Comparison of ENCODE assay signal across 9 cellular contexts in the genomic region with DNA sequence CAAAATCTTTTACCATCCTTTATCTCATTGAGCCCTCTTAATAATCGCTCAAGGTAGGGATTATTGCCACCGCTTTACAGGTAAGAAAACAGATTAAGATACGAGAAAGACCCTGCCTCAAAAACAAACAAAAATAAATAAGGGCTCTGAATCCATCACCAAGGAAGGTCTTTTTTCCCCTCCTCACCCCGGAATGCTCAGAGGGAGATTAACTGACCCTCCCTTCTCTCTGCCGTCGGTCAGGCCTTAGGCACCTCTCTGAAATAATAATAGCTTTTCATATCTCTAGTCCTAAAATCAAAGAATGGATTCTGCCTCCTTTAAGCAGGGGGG. TPM values are rescaled to one million over a fixed set of nuclear protein-coding genes. Genes with fewer than 3 reads are reported as not detected.
A peak's percentile ranks its signal among the peaks of the same experiment; 100 is the strongest.
DNase-seq lines count a peak whose midpoint lies in the region; TF ChIP-seq lines count a peak whose summit lies in the region.
"Had no signal": no experiment of that assay in that cellular context is flagged by ENCODE, and none has a peak within 500 bp of the region (broad histone marks: within the 10 kb centered on the region; RNA-seq: fewer than 3 reads in every experiment).

No MANE protein-coding gene starts in this region.

- H3K4me3 Mint-ChIP-seq in neural crest cell: peak overlapping the region; percentile 94

- in situ Hi-C loops in GM13977 (cut with MboI; ENCODE audit: low pct_unique_long_range_greater_than_20kb, low sequenced_read_pairs, unreplicated experiment): no loop called here

- H3K9me3 ChIP-seq in BLaER1: no peaks in the 10 kb centered on the region
- H3K9me3 ChIP-seq in effector memory CD4-positive, alpha-beta T cell (ENCODE audit: control insufficient read depth, low read length): no peaks in the 10 kb centered on the region

- peak overlapping the region; percentile 74 for H3K27ac ChIP-seq in BLaER1
- H3K27ac ChIP-seq in effector memory CD4-positive, alpha-beta T cell (ENCODE audit: insufficient read depth, low read length, poor library complexity, severe bottlenecking): peak overlapping the region; percentile 48

- peak overlapping the region; percentile 96 for H3K27ac Mint-ChIP-seq in neural crest cell (ENCODE audit: unreplicated experiment)

- peaks cover 19% of the 10 kb centered on the region; the same call in 1 of the 2 replicates for H4K20me1 ChIP-seq in BLaER1

- H3K27me3 ChIP-seq in BLaER1: no peaks in the 10 kb centered on the region
- H3K27me3 ChIP-seq in effector memory CD4-positive, alpha-beta T cell (replicated peaks; ENCODE audit: control insufficient read depth, insufficient read depth, low read length, poor library complexity, severe bottlenecking): no peaks in the 10 kb centered on the region

- peak overlapping the region; percentile 90 for H3K4me2 ChIP-seq in BLaER1

- no peaks in the 10 kb centered on the region for H3K9me3 Mint-ChIP-seq in neural crest cell

- no peaks in the 10 kb centered on the region for H3K36me3 Mint-ChIP-seq in neural crest cell (ENCODE audit: low read depth)

- peak overlapping the region; percentile 76 for H3K9ac ChIP-seq in BLaER1

- H3K27me3 Mint-ChIP-seq in neural crest cell (ENCODE audit: low read depth): no peaks in the 10 kb centered on the region

- H3K4me3 ChIP-seq in BLaER1 (peak overlapping the region; percentile 90), NB4 (ENCODE audit: low read depth, low read length) (peak overlapping the region; percentile 67)
- H3K4me3 ChIP-seq in effector memory CD4-positive, alpha-beta T cell (ENCODE audit: insufficient read depth, low read depth, low read length, poor library complexity, severe bottlenecking): peak overlapping the region; percentile 34

- H3K4me1 ChIP-seq in BLaER1: peaks cover 64% of the 10 kb centered on the region
- H3K4me1 ChIP-seq in effector memory CD4-positive, alpha-beta T cell (ENCODE audit: control insufficient read depth, insufficient read depth, low read length, poor library complexity, severe bottlenecking): peaks cover 17% of the 10 kb centered on the region

- DNase-seq in NB4 (ENCODE audit: low read depth) (no peak), neural crest cell (ENCODE audit: low read depth, low spot score) (no peak), GM13977 (ENCODE audit: low spot score) (no peak), NAMALWA (ENCODE audit: low spot score) (no peak), germinal center (ENCODE audit: low spot score) (no peak), DMS153 treated with DMSO at 0.1 percent for 48 hours (lab: John Stamatoyannopoulos, UW; ENCODE audit: unreplicated experiment) (no peak)
- DNase-seq in effector memory CD4-positive, alpha-beta T cell: no peak

- TF ChIP-seq CTCF in NB4 (IDR thresholded peaks at IDR 0.05; ENCODE audit: low read depth, low read length) (no peak), neural crest cell (conservative IDR thresholded peaks at IDR 0.05) (peak; percentile 22), GM13977 (IDR thresholded peaks at IDR 0.05; ENCODE audit: extremely low read depth, insufficient read depth, missing control alignments) (no peak)

- TF ChIP-seq POLR2A in NB4 (IDR thresholded peaks at IDR 0.05; ENCODE audit: extremely low read depth, insufficient read length): no peak

- H3K36me3 ChIP-seq in BLaER1: peaks cover 19% of the 10 kb centered on the region
- H3K36me3 ChIP-seq in effector memory CD4-positive, alpha-beta T cell (ENCODE audit: control insufficient read depth, insufficient read depth, low read length): peaks cover 19% of the 10 kb centered on the region

- peaks cover 24% of the 10 kb centered on the region for H3K4me1 Mint-ChIP-seq in neural crest cell

RNA-seq across cellular contexts. Expression of a gene that starts 0.6 kb away (rescaled TPM):
- 24.1 and 24.8 TPM in 2 replicates for total RNA-seq in neural crest cell

RNA-seq across cellular contexts. Expression of a gene that starts 6.9 kb away (rescaled TPM):
- total RNA-seq in neural crest cell: 13.4 and 16.5 TPM in 2 replicates

RNA-seq across cellular contexts. Expression of a gene that starts 18.1 kb away (rescaled TPM):
- total RNA-seq in neural crest cell: not detected in 2 replicates
- total RNA-seq: myocyte had no signal

RNA-seq across cellular contexts. Expression of a gene that starts 39.2 kb away (rescaled TPM):
- 74.2 and 77.2 TPM in 2 replicates for total RNA-seq in neural crest cell

RNA-seq across cellular contexts. Expression of a gene that starts 54.3 kb away (rescaled TPM):
- not detected in 2 replicates for total RNA-seq in neural crest cell
- total RNA-seq: myocyte had no signal

Comparison
In these comparisons a context has a peak if more than half of its experiments do, and no peak if none do; other contexts are left out.
1. H3K4me3 ChIP-seq: peak in every context shown above with its lines; median percentile 90 in BLaER1; 67 in NB4; 34 in effector memory CD4-positive, alpha-beta T cell.